ENCODE assay signal across 12 cellular contexts in the genomic region with DNA sequence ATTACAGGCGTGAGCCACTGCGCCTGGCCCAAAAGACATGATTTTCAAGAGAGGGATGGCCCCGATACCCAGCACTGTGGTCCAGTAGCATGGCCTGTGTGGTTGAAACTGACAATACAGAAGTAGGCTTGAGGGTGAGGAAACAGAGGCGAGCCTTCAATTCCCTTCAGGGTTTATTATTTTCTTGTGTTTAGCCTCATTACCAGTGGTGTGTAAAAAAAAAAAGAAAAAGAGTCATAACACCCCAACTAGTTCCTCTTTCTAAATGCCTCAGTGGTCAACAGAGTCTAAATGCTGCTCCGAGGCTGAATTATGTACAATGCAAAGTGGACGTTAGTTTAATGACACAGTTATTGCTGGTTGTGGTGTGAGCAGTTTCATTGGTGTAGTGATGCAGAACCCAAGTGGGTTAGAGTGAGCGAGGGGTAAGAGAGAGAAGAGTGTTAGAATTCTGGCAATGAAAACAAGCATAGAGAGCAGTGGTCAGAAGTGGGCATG. TPM values are rescaled to one million over a fixed set of nuclear protein-coding genes. Genes with fewer than 3 reads are reported as not detected.
A peak's percentile ranks its signal among the peaks of the same experiment; 100 is the strongest.
DNase-seq lines count a peak whose midpoint lies in the region; ATAC-seq, FAIRE-seq and TF ChIP-seq lines count a peak whose summit lies in the region.
"Had no signal": no experiment of that assay in that cellular context is flagged by ENCODE, and none has a peak within 500 bp of the region (broad histone marks: within the 10 kb centered on the region; RNA-seq: fewer than 3 reads in every experiment).

No MANE protein-coding gene starts in this region.

- H3K79me1 ChIP-seq in mesenchymal stem cell (replicated peaks; ENCODE audit: low read length, poor library complexity, severe bottlenecking): peaks cover 15% of the 10 kb centered on the region

- POLR2A ChIA-PET in K562 (lab: Yijun Ruan, JAX): no interaction called here

- no peak for TF ChIP-seq POLR2A in GM12892 (IDR thresholded peaks at IDR 0.05; ENCODE audit: low read depth, low read length)
- TF ChIP-seq POLR2A in K562 (conservative IDR thresholded peaks at IDR 0.05): no peak
- TF ChIP-seq POLR2A in gastroesophageal sphincter (IDR thresholded peaks at IDR 0.05): no peak

- no peak overlapping the region for H2BK5ac ChIP-seq in mesenchymal stem cell (ENCODE audit: low read depth, low read length, poor library complexity, severe bottlenecking)

- no peak overlapping the region for H3K23ac ChIP-seq in mesenchymal stem cell (ENCODE audit: low read length in 2 of 2)

- intact Hi-C loops in K562 (cut with micrococcal nuclease): no loop called here

- no peak overlapping the region for H3K14ac ChIP-seq in mesenchymal stem cell (ENCODE audit: low read length in 2 of 2)

- no peaks in the 10 kb centered on the region for H3K79me2 ChIP-seq in K562 (ENCODE audit: control insufficient read depth, insufficient read depth, low read length)

- H3K4me3 ChIP-seq in K562 (no peak overlapping the region), mesenchymal stem cell (ENCODE audit: insufficient read depth in 1 of 2, low read depth in 1 of 2, low read length in 2 of 2) (no peak overlapping the region), gastroesophageal sphincter (no peak overlapping the region)

- no peaks in the 10 kb centered on the region for H3K4me1 Mint-ChIP-seq in activated T-cell treated with anti-CD3 and anti-CD28 coated beads, Interleukin-2, amount 50 U/mL, for 72 hours (ENCODE audit: low read depth)

- ATAC-seq in GM21367 (IDR thresholded peaks at IDR 0.05; ENCODE audit: unreplicated experiment): peak; percentile 96
- ATAC-seq in HG03175 (IDR thresholded peaks at IDR 0.05; ENCODE audit: unreplicated experiment): peak; percentile 99
- ATAC-seq in K562: no peak
- no peak for ATAC-seq in gastroesophageal sphincter
- no peak for ATAC-seq in activated T-cell treated with anti-CD3 and anti-CD28 coated beads, Interleukin-2, amount 50 U/mL, for 72 hours (replicated peaks in 1 of 2)

- no peak for TF ChIP-seq CTCF in K562 (IDR thresholded peaks at IDR 0.05 in 2 of 3, conservative IDR thresholded peaks at IDR 0.05 in 1 of 3; ENCODE audit: insufficient read depth in 2 of 3, low read depth in 1 of 3, low read length in 3 of 3)
- TF ChIP-seq CTCF in gastroesophageal sphincter (IDR thresholded peaks at IDR 0.05): no peak

- no peak overlapping the region for H3K18ac ChIP-seq in mesenchymal stem cell (ENCODE audit: low read depth in 1 of 2, low read length in 2 of 2)

- 75% methylated on average over 7 of the region's 7 CpGs for whole genome bisulfite sequencing in K562 (ENCODE audit: insufficient coverage, low coverage, missing lambda C conversion rate)
- 96% methylated on average over 7 of the region's 7 CpGs for WGBS in mesenchymal stem cell
- 95% methylated on average over 7 of the region's 7 CpGs; no CpG with 5 or more reads in 1 of the 2 donors for WGBS in gastroesophageal sphincter (ENCODE audit: low coverage in 1 of 2), 2 donors

- H3K27me3 Mint-ChIP-seq in activated T-cell treated with anti-CD3 and anti-CD28 coated beads, Interleukin-2, amount 50 U/mL, for 72 hours (ENCODE audit: low read depth): no peaks in the 10 kb centered on the region

- H3K27me3 ChIP-seq in K562 (ENCODE audit: control insufficient read depth in 2 of 2, insufficient read depth in 2 of 2, low read length in 2 of 2) (no peaks in the 10 kb centered on the region), mesenchymal stem cell (ENCODE audit: control insufficient read depth in 1 of 2, insufficient read depth in 1 of 2, low read length in 2 of 2) (no peaks in the 10 kb centered on the region), gastroesophageal sphincter (no peaks in the 10 kb centered on the region)

- CTCF ChIA-PET in K562 (lab: Yijun Ruan, JAX; ENCODE audit: low intra/inter-chr PET ratio): no interaction called here

- TF ChIP-seq RAD21 in K562 (CRISPR knock-in tag; conservative IDR thresholded peaks at IDR 0.05 in 1 of 2, IDR thresholded peaks at IDR 0.05 in 1 of 2): no peak

- no peak overlapping the region for H3K27ac Mint-ChIP-seq in activated T-cell treated with anti-CD3 and anti-CD28 coated beads, Interleukin-2, amount 50 U/mL, for 72 hours
- H3K27ac Mint-ChIP-seq: IgD-negative memory B cell; T-helper 1 cell treated with Interleukin-12 subunit alpha and Interleukin-12 subunit beta and Interleukin-4 antibody, amounts not matched to agents 30 μg/mL and 1 μg/mL, for 36 hours had no signal

- H3K9me3 ChIP-seq in K562 (replicated peaks; ENCODE audit: control insufficient read depth, insufficient read depth, low read depth, low read length): no peaks in the 10 kb centered on the region
- no peaks in the 10 kb centered on the region for H3K9me3 ChIP-seq in mesenchymal stem cell (ENCODE audit: control insufficient read depth, low read length)
- H3K9me3 ChIP-seq in gastroesophageal sphincter: no peaks in the 10 kb centered on the region

- H3K9me1 ChIP-seq in K562 (ENCODE audit: control insufficient read depth, insufficient read depth, low read length): no peaks in the 10 kb centered on the region

- TF ChIP-seq EP300 in K562 (IDR thresholded peaks at IDR 0.05; ENCODE audit: low read length) (no peak), gastroesophageal sphincter (IDR thresholded peaks at IDR 0.05) (no peak)

- no peak overlapping the region for H4K8ac ChIP-seq in mesenchymal stem cell (ENCODE audit: low read length)

- peaks cover 1 to 3% of the 10 kb centered on the region in 2 donors for H3K36me3 Mint-ChIP-seq in activated T-cell treated with anti-CD3 and anti-CD28 coated beads, Interleukin-2, amount 50 U/mL, for 72 hours (ENCODE audit: insufficient read depth in 2 of 2)

- DNase-seq in GM12892 (ENCODE audit: insufficient read length): peak; percentile 49
- no peak for DNase-seq in K562 (ENCODE audit: extremely low read depth in 1 of 4, low spot score in 3 of 4)
- no peak for DNase-seq in mesenchymal stem cell
- no peak for DNase-seq in activated effector memory CD4-positive, alpha-beta T cell treated with anti-CD3 and anti-CD28 coated beads, Interleukin-2, amount 50 U/mL, for 16 hours
- DNase-seq in activated T-cell treated with anti-CD3 and anti-CD28 coated beads, Interleukin-2, amount 50 U/mL, for 72 hours: no peak
- DNase-seq: amygdala; stimulated activated naive CD4-positive, alpha-beta T cell had no signal

- H2AFZ ChIP-seq in K562 (ENCODE audit: low read depth, low read length): 0 out of 2 replicates have a peak overlapping the region, but pooled peaks have one; percentile 19
- no peak overlapping the region for H2AFZ ChIP-seq in mesenchymal stem cell (ENCODE audit: low read depth, low read length)

- H4K20me1 ChIP-seq in K562 (replicated peaks; ENCODE audit: control insufficient read depth, insufficient read depth, low read length): no peaks in the 10 kb centered on the region; the same call in 1 of the 2 replicates

- no peak overlapping the region for H2BK15ac ChIP-seq in mesenchymal stem cell (ENCODE audit: low read depth, poor library complexity, severe bottlenecking)

- no TSS peak for BruUV-seq in K562 (replicated peaks; lab: Mats Ljungman, UMichigan)

- H4K91ac ChIP-seq in mesenchymal stem cell (ENCODE audit: low read length): no peak overlapping the region

- no peak overlapping the region for H3K4me3 Mint-ChIP-seq in activated T-cell treated with anti-CD3 and anti-CD28 coated beads, Interleukin-2, amount 50 U/mL, for 72 hours
- H3K4me3 Mint-ChIP-seq: IgD-negative memory B cell; T-helper 1 cell treated with Interleukin-12 subunit alpha and Interleukin-12 subunit beta and Interleukin-4 antibody, amounts not matched to agents 30 μg/mL and 1 μg/mL, for 36 hours had no signal

- peaks cover 0 to under 1% of the 10 kb centered on the region in 2 donors for H3K9me3 Mint-ChIP-seq in activated T-cell treated with anti-CD3 and anti-CD28 coated beads, Interleukin-2, amount 50 U/mL, for 72 hours
- H3K9me3 Mint-ChIP-seq: T-helper 1 cell treated with Interleukin-12 subunit alpha and Interleukin-12 subunit beta and Interleukin-4 antibody, amounts not matched to agents 30 μg/mL and 1 μg/mL, for 36 hours had no signal

- FAIRE-seq in GM12892 (lab: Jason Lieb, UNC) (peak; percentile 95), K562 (lab: Jason Lieb, UNC) (no peak)

- H3K9ac ChIP-seq in K562 (ENCODE audit: insufficient read depth in 1 of 2, low read depth in 2 of 2, low read length in 2 of 2): no peak overlapping the region
- H3K9ac ChIP-seq in mesenchymal stem cell (ENCODE audit: low read length): no peak overlapping the region

- no peak overlapping the region for H2AK5ac ChIP-seq in mesenchymal stem cell (ENCODE audit: low read length, severe bottlenecking)

- no peak overlapping the region for H2BK120ac ChIP-seq in mesenchymal stem cell (ENCODE audit: low read depth, low read length)

- in situ Hi-C loops in K562 (cut with MboI): loop anchor here (25.0 kb wide), 1 partner anchor 722 kb away; no protein-coding TSS in a partner anchor

- H3K4me2 ChIP-seq in K562 (ENCODE audit: insufficient read depth, low read length) (no peak overlapping the region), mesenchymal stem cell (ENCODE audit: low read length, poor library complexity, severe bottlenecking) (no peak overlapping the region)

- H3K27ac ChIP-seq in K562 (ENCODE audit: extremely low read depth, low read depth, low read length): no peak overlapping the region
- no peak overlapping the region for H3K27ac ChIP-seq in mesenchymal stem cell (ENCODE audit: low read length, poor library complexity, severe bottlenecking)
- H3K27ac ChIP-seq in gastroesophageal sphincter: no peak overlapping the region

- H3K4ac ChIP-seq in mesenchymal stem cell (ENCODE audit: low read depth in 1 of 2, low read length in 2 of 2): peak overlapping the region in 1 of 2 experiments; percentile 4

- no peaks in the 10 kb centered on the region; the same call in 2 of the 3 replicates for H3K36me3 ChIP-seq in K562 (ENCODE audit: control insufficient read depth, insufficient read depth, low read length)
- H3K36me3 ChIP-seq in mesenchymal stem cell (ENCODE audit: control insufficient read depth in 1 of 2, insufficient read depth in 2 of 2, low read depth in 1 of 2, low read length in 2 of 2): peaks cover 0 to 17% of the 10 kb centered on the region in 2 experiments
- H3K36me3 ChIP-seq in gastroesophageal sphincter: peaks cover 0 to 15% of the 10 kb centered on the region in 2 donors

- no peak overlapping the region for H2BK12ac ChIP-seq in mesenchymal stem cell (ENCODE audit: low read length in 2 of 2)

- H3K4me1 ChIP-seq in K562 (replicated peaks in 1 of 2; ENCODE audit: control insufficient read depth in 2 of 2, insufficient read depth in 2 of 2, low read length in 2 of 2) (peaks cover 10 to 18% of the 10 kb centered on the region in 2 experiments; a peak in 4 of 5 replicates), mesenchymal stem cell (ENCODE audit: control insufficient read depth, insufficient read depth, low read depth, low read length) (no peaks in the 10 kb centered on the region), gastroesophageal sphincter (no peaks in the 10 kb centered on the region)

RNA-seq across cellular contexts. Expression of gene SNX30, which starts 58.8 kb away (rescaled TPM):
- 3.1 TPM for polyA plus RNA-seq in GM12892 (2012; ENCODE audit: missing spikeins)
- total RNA-seq in K562 (2011; cell fraction: chromatin; rRNA removed; ENCODE audit: low replicate concordance): 5.4 and 7.0 TPM in 2 replicates
- total RNA-seq in K562 (2011; cell fraction: nucleolus; rRNA removed): 2.7 and 2.9 TPM in 2 replicates
- 5.1 and 7.3 TPM in 2 replicates for total RNA-seq in K562 (2011; cell fraction: nucleoplasm; rRNA removed)
- total RNA-seq in K562 (2014; rRNA removed): 3.3 and 3.6 TPM in 2 replicates
- total RNA-seq in K562 (2014; rRNA removed; fragmentation: Illumina TruSeq; extraction: Trizol): 4.5 and 5.0 TPM in 2 replicates
- 4.9 and 5.9 TPM in 2 replicates for total RNA-seq in K562 (2015; rRNA removed; fragmentation: Illumina TruSeq; extraction: Trizol)
- 4.2 and 4.8 TPM in 2 replicates for total RNA-seq in K562 (2021)
- 2.4 and 3.1 TPM in 2 replicates for polyA plus RNA-seq in K562 (2011; rRNA removed)
- 1.3 and 2.7 TPM in 2 replicates for polyA plus RNA-seq in K562 (2011; cell fraction: cytosol; rRNA removed)
- polyA plus RNA-seq in K562 (2011; cell fraction: nucleus; rRNA removed): 4.7 and 4.8 TPM in 2 replicates
- polyA plus RNA-seq in K562 (2012): 3.2 and 3.8 TPM in 2 replicates
- polyA plus RNA-seq in K562 (2014; fragmentation: Illumina TruSeq; extraction: Trizol): 3.9 and 4.4 TPM in 2 replicates
- polyA plus RNA-seq in K562 (2014; fragmentation: Nextera tagmentation; extraction: Ambion mirVana): under 1 TPM; 0.76 to 0.99 TPM
- polyA plus RNA-seq in K562 (2014; rRNA removed): 2.9 and 10.6 TPM in 2 replicates
- polyA minus RNA-seq in K562 (2011; rRNA and poly(A)+ RNA removed): 6.5 and 8.2 TPM in 2 replicates
- polyA minus RNA-seq in K562 (2011; cell fraction: cytosol; rRNA and poly(A)+ RNA removed): 2.8 and 3.0 TPM in 2 replicates
- polyA minus RNA-seq in K562 (2011; cell fraction: nucleus; rRNA and poly(A)+ RNA removed): 1.6 and 2.8 TPM in 2 replicates
- 14.3 TPM for polyA plus RNA-seq in mesenchymal stem cell (2013, experiment 1 of 2)
- polyA plus RNA-seq in mesenchymal stem cell (2013, experiment 2 of 2): 15.1 TPM
- 10 to 100 TPM in 2 of 4 donors, 1 to 10 TPM in 2; 6.2 to 18.2 (median 10.4) TPM for total RNA-seq in gastroesophageal sphincter
- 1 to 10 TPM; 5.1 to 5.4 TPM for total RNA-seq in activated T-cell treated with anti-CD3 and anti-CD28 coated beads, Interleukin-2, amount 50 U/mL, for 72 hours

Comparison
In these comparisons a context has a peak if more than half of its experiments do, and no peak if none do; other contexts are left out.
1. ATAC-seq: peak in GM21367 (single experiment) and HG03175 (single experiment); none in K562 (single experiment), gastroesophageal sphincter (single experiment) and activated T-cell treated with anti-CD3 and anti-CD28 coated beads, Interleukin-2, amount 50 U/mL, for 72 hours (0 of 2).